In the genomic region with DNA sequence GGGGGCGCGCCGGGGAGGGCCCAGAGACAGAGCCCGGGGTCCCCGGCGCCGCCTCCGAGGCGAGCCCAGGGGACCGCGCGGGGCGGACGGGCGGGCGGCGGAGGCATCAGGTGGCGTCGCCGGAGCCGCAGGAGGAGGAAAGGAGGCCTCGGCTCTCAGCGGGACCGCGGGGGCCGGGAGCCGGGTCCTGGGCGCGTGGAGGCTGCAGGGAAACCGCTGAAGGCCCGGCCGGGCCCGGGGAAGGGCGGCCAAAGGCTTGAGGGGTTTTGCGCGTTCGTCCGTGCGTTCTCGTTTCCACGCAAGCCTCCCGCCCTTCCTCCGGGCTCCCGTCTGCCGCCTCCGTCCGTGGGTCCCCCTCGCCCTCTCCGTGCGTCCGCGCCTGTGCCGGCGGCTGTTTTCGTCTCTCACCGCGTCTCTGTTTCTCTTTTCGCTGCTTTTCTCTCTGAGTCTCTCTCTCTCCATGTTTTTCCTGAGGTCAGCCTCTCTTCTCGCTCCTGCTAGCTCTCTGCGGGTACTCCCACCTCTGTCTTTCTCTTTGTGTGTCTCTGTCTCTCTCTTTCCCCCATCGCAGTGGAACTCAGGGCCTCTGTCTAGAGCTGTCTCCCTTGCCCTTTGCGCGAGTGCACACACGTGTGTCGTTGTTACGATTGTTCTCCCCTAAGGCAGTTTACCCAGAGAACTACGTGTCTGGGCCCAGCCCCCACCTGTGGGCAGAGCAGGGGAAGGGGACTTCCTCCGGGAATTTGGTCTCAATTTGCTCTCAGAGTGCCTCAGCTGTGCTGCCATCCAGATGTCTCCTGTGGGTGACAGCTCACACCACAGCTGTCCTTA, we compare ENCODE assay signal across 8 cellular contexts. TPM values are rescaled to one million over a fixed set of nuclear protein-coding genes. Genes with fewer than 3 reads are reported as not detected.
DNase-seq lines count a peak whose midpoint lies in the region; FAIRE-seq and TF ChIP-seq lines count a peak whose summit lies in the region.

No MANE protein-coding gene starts in this region.

- peak overlapping the region; percentile 97 for H3K4me3 Mint-ChIP-seq in T-helper 2 cell treated with Interferon-gamma antibody and Interleukin-4, amounts not matched to agents 5 μg/mL and 100 μg/mL, for 36 hours
- peak overlapping the region; percentile 95 for H3K4me3 Mint-ChIP-seq in glutamatergic neuron (ENCODE audit: unreplicated experiment)

- no peaks in the 10 kb centered on the region for H3K9me3 Mint-ChIP-seq in T-helper 2 cell treated with Interferon-gamma antibody and Interleukin-4, amounts not matched to agents 5 μg/mL and 100 μg/mL, for 36 hours
- peaks cover 11% of the 10 kb centered on the region for H3K9me3 Mint-ChIP-seq in glutamatergic neuron (ENCODE audit: unreplicated experiment)

- no peaks in the 10 kb centered on the region for H3K9me3 ChIP-seq in small intestine (ENCODE audit: control insufficient read depth, low read depth)

- 3 to 4% (median 4%) methylated on average over 47 to 68 of the region's 68 CpGs for WGBS in small intestine, 3 donors

- no peak overlapping the region for H3K27ac ChIP-seq in small intestine (ENCODE audit: low read depth in 1 of 2, low read length in 1 of 2)

- TF ChIP-seq POLR2A in GM12892 (IDR thresholded peaks at IDR 0.05; ENCODE audit: low read depth, low read length): peak; percentile 70

- no peaks in the 10 kb centered on the region for H3K27me3 Mint-ChIP-seq in T-helper 2 cell treated with Interferon-gamma antibody and Interleukin-4, amounts not matched to agents 5 μg/mL and 100 μg/mL, for 36 hours (ENCODE audit: low read depth)
- peaks cover 16% of the 10 kb centered on the region for H3K27me3 Mint-ChIP-seq in glutamatergic neuron (ENCODE audit: unreplicated experiment)

- H3K36me3 ChIP-seq in small intestine (ENCODE audit: control insufficient read depth in 2 of 2, insufficient read depth in 2 of 2, low read length in 2 of 2): no peaks in the 10 kb centered on the region

- H3K36me3 Mint-ChIP-seq in T-helper 2 cell treated with Interferon-gamma antibody and Interleukin-4, amounts not matched to agents 5 μg/mL and 100 μg/mL, for 36 hours (ENCODE audit: low read depth): peaks cover 56% of the 10 kb centered on the region
- peaks cover 7% of the 10 kb centered on the region for H3K36me3 Mint-ChIP-seq in glutamatergic neuron (ENCODE audit: unreplicated experiment)

- peak; percentile 74 for FAIRE-seq in GM12892 (lab: Jason Lieb, UNC)
- no peak for FAIRE-seq in small intestine (lab: Jason Lieb, UNC)

- DNase-seq in GM12892 (ENCODE audit: insufficient read length) (no peak), glutamatergic neuron (peak; percentile 46), small intestine (no peak), activated gamma-delta T cell treated with Interleukin-2 at 50 U/mL for 16 hours (no peak), NCI-H1436 (lab: John Stamatoyannopoulos, UW) (no peak), cerebellar cortex (ENCODE audit: low spot score) (no peak), amygdala (lab: John Stamatoyannopoulos, UW) (no peak)
- DNase-seq in T-helper 2 cell treated with Interferon-gamma antibody and Interleukin-4, amounts not matched to agents 5 μg/mL and 100 μg/mL, for 36 hours (ENCODE audit: low spot score): peak; percentile 46

- H3K27me3 ChIP-seq in small intestine (ENCODE audit: control insufficient read depth in 2 of 2, insufficient read depth in 2 of 2, low read length in 2 of 2): peaks cover 16 to 24% of the 10 kb centered on the region in 2 donors

- no peaks in the 10 kb centered on the region for H3K4me1 ChIP-seq in small intestine (ENCODE audit: control insufficient read depth in 2 of 2, insufficient read depth in 1 of 2, low read depth in 1 of 2, low read length in 1 of 2)

- TF ChIP-seq CTCF in glutamatergic neuron (IDR thresholded peaks at IDR 0.05; ENCODE audit: partially characterized antibody, unreplicated experiment): no peak

- H3K27ac Mint-ChIP-seq in T-helper 2 cell treated with Interferon-gamma antibody and Interleukin-4, amounts not matched to agents 5 μg/mL and 100 μg/mL, for 36 hours: peak overlapping the region; percentile 98
- H3K27ac Mint-ChIP-seq in glutamatergic neuron (ENCODE audit: unreplicated experiment): peak overlapping the region; percentile 2

- peak overlapping the region; percentile 59 to 63 for H3K4me3 ChIP-seq in small intestine (ENCODE audit: low read depth in 1 of 2, low read length in 2 of 2)

- H3K4me1 Mint-ChIP-seq in T-helper 2 cell treated with Interferon-gamma antibody and Interleukin-4, amounts not matched to agents 5 μg/mL and 100 μg/mL, for 36 hours (ENCODE audit: low read depth): peaks cover 61% of the 10 kb centered on the region
- peaks cover 6% of the 10 kb centered on the region for H3K4me1 Mint-ChIP-seq in glutamatergic neuron (ENCODE audit: low read depth, unreplicated experiment)

RNA-seq across cellular contexts. Expression of gene IRF4, which starts 2.1 kb away (rescaled TPM):
- polyA plus RNA-seq in GM12892 (2012; ENCODE audit: missing spikeins): 248 TPM
- 0.37 TPM for total RNA-seq in glutamatergic neuron (ENCODE audit: unreplicated experiment)
- 1 to 10 TPM in 2 of 3 donors, not detected in 1; 1.4 to 3.5 TPM for polyA plus RNA-seq in small intestine

Comparison
In these comparisons a context has a peak if more than half of its experiments do, and no peak if none do; other contexts are left out.
1. DNase-seq: peak in T-helper 2 cell treated with Interferon-gamma antibody and Interleukin-4, amounts not matched to agents 5 μg/mL and 100 μg/mL, for 36 hours (single experiment) and glutamatergic neuron (single experiment); none in GM12892 (single experiment), small intestine (single experiment), activated gamma-delta T cell treated with Interleukin-2 at 50 U/mL for 16 hours (single experiment), NCI-H1436 (single experiment), cerebellar cortex (single experiment) and amygdala (0 of 56).